ENCODE assay signal across 17 cellular contexts in the genomic region with DNA sequence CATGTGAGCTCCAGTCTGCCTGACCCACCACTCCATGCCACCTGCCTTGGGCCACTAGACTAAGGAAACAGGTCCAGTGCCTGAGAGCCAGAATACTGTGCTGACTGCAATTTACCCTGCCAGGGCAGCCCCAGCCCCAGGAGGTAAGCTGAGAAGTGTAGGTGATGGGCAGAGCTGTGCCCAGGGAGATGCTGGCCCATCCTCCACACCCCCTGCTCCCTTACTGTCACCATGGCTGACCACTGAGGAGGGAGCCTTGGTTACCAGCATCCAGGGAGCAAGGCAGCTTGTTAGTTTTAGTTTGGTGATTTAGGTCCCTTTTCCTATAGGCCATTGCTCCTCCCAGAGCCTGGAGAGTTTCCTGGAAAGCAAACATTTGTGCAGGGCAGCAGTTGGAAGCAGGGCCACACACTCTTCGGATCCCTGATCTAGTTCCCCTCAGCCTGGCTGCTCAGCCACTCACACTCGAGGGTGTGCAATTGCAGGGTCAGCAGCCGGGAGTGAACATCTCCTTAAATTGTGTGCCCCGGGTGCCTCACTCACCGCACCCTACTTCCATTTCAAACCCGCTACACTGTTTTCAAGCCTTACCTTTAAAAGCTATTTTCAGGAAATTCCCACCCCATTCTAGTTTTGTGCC. TPM values are rescaled to one million over a fixed set of nuclear protein-coding genes. Genes with fewer than 3 reads are reported as not detected.
A peak's percentile ranks its signal among the peaks of the same experiment; 100 is the strongest.
DNase-seq lines count a peak whose midpoint lies in the region; ATAC-seq, FAIRE-seq and TF ChIP-seq lines count a peak whose summit lies in the region.
"Had no signal": no experiment of that assay in that cellular context is flagged by ENCODE, and none has a peak within 500 bp of the region (broad histone marks: within the 10 kb centered on the region; RNA-seq: fewer than 3 reads in every experiment).

No MANE protein-coding gene starts in this region.

- CTCF ChIA-PET in AG04449 (lab: Yijun Ruan, JAX): interaction anchor here (0.8 to 18.2 kb wide), 17 partner anchors 15 to 365 kb away, joined by 3 to 364 read pairs (median 4); no protein-coding TSS in a partner anchor
- CTCF ChIA-PET in Calu3 (lab: Charles Lee): interaction anchor here (0.7 kb wide), 1 partner anchor 127 kb away, joined by 3 read pairs; no protein-coding TSS in a partner anchor

- H3K27me3 Mint-ChIP-seq in brain (peaks cover 4% of the 10 kb centered on the region), Calu3 (ENCODE audit: unreplicated experiment) (peaks cover 50% of the 10 kb centered on the region)

- H3K9me3 Mint-ChIP-seq in brain (no peaks in the 10 kb centered on the region), Calu3 (ENCODE audit: low read depth, unreplicated experiment) (no peaks in the 10 kb centered on the region)
- H3K9me3 Mint-ChIP-seq: IgD-negative memory B cell, natural killer cell had no signal

- intact Hi-C loops in colonic mucosa (cut with DNase I) (loop anchor here (5.0 kb wide), 1 partner anchor 71 kb away; no protein-coding TSS in a partner anchor), Calu3 (cut with micrococcal nuclease; ENCODE audit: unreplicated experiment) (no loop called here)

- H3K9ac ChIP-seq in skeletal muscle satellite cell (ENCODE audit: low read depth, low read length): peak overlapping the region; percentile 80
- H3K9ac ChIP-seq in colonic mucosa (ENCODE audit: low read depth in 2 of 2, low read length in 2 of 2): no peak overlapping the region

- peaks cover 81% of the 10 kb centered on the region for H3K4me1 ChIP-seq in skeletal muscle satellite cell (ENCODE audit: control insufficient read depth, insufficient read depth, low read length)
- no peaks in the 10 kb centered on the region for H3K4me1 ChIP-seq in colonic mucosa

- FAIRE-seq in frontal cortex (lab: Jason Lieb, UNC): no peak
- FAIRE-seq: small intestine had no signal

- peak overlapping the region in 3 of 5 experiments; percentile 35 to 66 (median 61) for H3K27ac Mint-ChIP-seq in brain
- H3K27ac Mint-ChIP-seq in Calu3 (ENCODE audit: unreplicated experiment): no peak overlapping the region
- H3K27ac Mint-ChIP-seq: IgD-negative memory B cell, natural killer cell had no signal

- H3K4me1 Mint-ChIP-seq in brain: peaks cover 52% of the 10 kb centered on the region
- H3K4me1 Mint-ChIP-seq in Calu3 (ENCODE audit: low read depth, unreplicated experiment): no peaks in the 10 kb centered on the region

- H3K36me3 ChIP-seq in skeletal muscle satellite cell (ENCODE audit: insufficient read depth, low read length) (no peaks in the 10 kb centered on the region), colonic mucosa (no peaks in the 10 kb centered on the region)

- H3K27me3 ChIP-seq in skeletal muscle satellite cell (ENCODE audit: control insufficient read depth, insufficient read depth, low read length) (no peaks in the 10 kb centered on the region), colonic mucosa (no peaks in the 10 kb centered on the region)

- POLR2A ChIA-PET in AG04449 (lab: Yijun Ruan, JAX): interaction anchor here (1.4 kb wide), 1 partner anchor 47 kb away, joined by 3 read pairs; no protein-coding TSS in a partner anchor

- BruUV-seq in Calu3 (replicated peaks; lab: Mats Ljungman, UMichigan): no TSS peak

- H3K36me3 Mint-ChIP-seq in brain: no peaks in the 10 kb centered on the region
- no peaks in the 10 kb centered on the region for H3K36me3 Mint-ChIP-seq in Calu3 (ENCODE audit: insufficient read depth, unreplicated experiment)
- H3K36me3 Mint-ChIP-seq: IgD-negative memory B cell, natural killer cell had no signal

- H3K4me2 ChIP-seq in skeletal muscle satellite cell (ENCODE audit: low read length): peak overlapping the region; percentile 76

- TF ChIP-seq CTCF in AG04449 (IDR thresholded peaks at IDR 0.05; ENCODE audit: insufficient read depth, low read length, missing control alignments) (no peak), brain (conservative IDR thresholded peaks at IDR 0.05) (no peak), colonic mucosa (IDR thresholded peaks at IDR 0.05) (no peak), Calu3 (IDR thresholded peaks at IDR 0.05; ENCODE audit: unreplicated experiment) (no peak)

- DNase-seq in AG04449 (ENCODE audit: low read depth, low spot score) (no peak), globus pallidus (ENCODE audit: low spot score) (peak; percentile 49), colonic mucosa (no peak), Calu3 (no peak), frontal cortex (ENCODE audit: low spot score in 2 of 2) (no peak)
- DNase-seq: activated CD4-positive, alpha-beta T cell treated with anti-CD3 and anti-CD28 coated beads for 48 hours; AML-193; DMS79 treated with DMSO at 0.1 percent for 48 hours; natural killer cell; NCI-H1417; NCI-H510A; PC-3; small intestine had no signal

- no peak overlapping the region for H3K27ac ChIP-seq in colonic mucosa

- ATAC-seq in GM21786 (IDR thresholded peaks at IDR 0.05; ENCODE audit: unreplicated experiment): no peak
- ATAC-seq: natural killer cell, PC-3 had no signal

- peak overlapping the region; percentile 65 for H3K4me3 ChIP-seq in AG04449 (ENCODE audit: low read depth, low read length)
- H3K4me3 ChIP-seq in skeletal muscle satellite cell (ENCODE audit: low read length): peak overlapping the region; percentile 56
- no peak overlapping the region for H3K4me3 ChIP-seq in colonic mucosa

- H3K4me3 Mint-ChIP-seq in brain (peak overlapping the region in 3 of 5 experiments; percentile 9 to 71 (median 46)), Calu3 (ENCODE audit: low read depth, unreplicated experiment) (no peak overlapping the region)
- H3K4me3 Mint-ChIP-seq: IgD-negative memory B cell, natural killer cell had no signal

- no peaks in the 10 kb centered on the region for H3K9me3 ChIP-seq in skeletal muscle satellite cell (replicated peaks; ENCODE audit: low read length)
- H3K9me3 ChIP-seq in colonic mucosa: no peaks in the 10 kb centered on the region

RNA-seq across cellular contexts. Expression of gene GALNT15, which starts 2.0 kb away (rescaled TPM):
- 23.6 TPM for polyA plus RNA-seq in brain (ENCODE audit: insufficient read depth, low read depth, low replicate concordance)
- 36.7 and 37.5 TPM in 2 replicates for total RNA-seq in skeletal muscle satellite cell (2012; rRNA removed)
- 1 to 10 TPM; 2.1 to 4.5 TPM for total RNA-seq in colonic mucosa
- not detected in 2 replicates for total RNA-seq in Calu3 (2022)
- 2.0 TPM for total RNA-seq in frontal cortex
- total RNA-seq: natural killer cell, PC-3 had no signal
- polyA plus RNA-seq: IgD-negative memory B cell had no signal
